8 cellular contexts compared by ENCODE assay signal in genomic region chr6:44001318-44001868, GRCh38.
DNase-seq lines count a peak whose midpoint lies in the region; ATAC-seq, FAIRE-seq and TF ChIP-seq lines count a peak whose summit lies in the region.

No MANE protein-coding gene starts in this region.

- H4K20me1 ChIP-seq in SK-N-SH (ENCODE audit: insufficient read depth), result no peaks in the 10 kb centered on the region

- H3K4me3 Mint-ChIP-seq in stimulated activated naive B cell treated with anti-CD40 and anti-IgM and Interleukin-4, amounts not matched to agents 10 μg/mL and 1 μg/mL and 100 μg/mL, for 72 hours, result peak overlapping the region; percentile 88 to 95

- no peaks in the 10 kb centered on the region for H3K9me3 ChIP-seq in SK-N-SH

- peaks cover 11 to 44% of the 10 kb centered on the region in 2 experiments; a peak in 3 of 4 replicates for H3K4me1 ChIP-seq in SK-N-SH (ENCODE audit: control insufficient read depth in 1 of 2, insufficient read depth in 2 of 2, low read depth in 1 of 2, low read length in 1 of 2)
- H3K4me1 ChIP-seq in foreskin keratinocyte, result peaks cover 20% of the 10 kb centered on the region

- H2AFZ ChIP-seq in SK-N-SH (ENCODE audit: low read depth), result no peak overlapping the region

- TF ChIP-seq POLR2A in H54 (IDR thresholded peaks at IDR 0.05; ENCODE audit: low read depth, low read length), result no peak

- no peaks in the 10 kb centered on the region for H3K79me2 ChIP-seq in SK-N-SH (ENCODE audit: insufficient read depth)

- POLR2A ChIA-PET in SK-N-SH (lab: Yijun Ruan, JAX), result interaction anchor here (1.4 to 1.5 kb wide), 2 partner anchors 11 to 60 kb away, joined by 3 to 6 read pairs; no protein-coding TSS in a partner anchor

- H3F3A ChIP-seq in SK-N-SH (replicated peaks; ENCODE audit: insufficient read depth), result no peaks in the 10 kb centered on the region

- H3K9me2 ChIP-seq in SK-N-SH, result no peaks in the 10 kb centered on the region

- H3K4me2 ChIP-seq in SK-N-SH, result no peak overlapping the region

- H3K4me3 ChIP-seq in SK-N-SH (ENCODE audit: low read depth in 2 of 2, low read length in 1 of 2), result no peak overlapping the region

- no peak for FAIRE-seq in H54 (lab: Jason Lieb, UNC)

- WGBS in SK-N-SH (ENCODE audit: low lambda C conversion rate), result 93% methylated on average over 5 of the region's 10 CpGs

- H3K9me3 Mint-ChIP-seq in stimulated activated naive B cell treated with anti-CD40 and anti-IgM and Interleukin-4, amounts not matched to agents 10 μg/mL and 1 μg/mL and 100 μg/mL, for 72 hours, result peaks cover 4% of the 10 kb centered on the region in 2 donors

- H3K9ac ChIP-seq in SK-N-SH, result no peak overlapping the region

- no peak for TF ChIP-seq EP300 in SK-N-SH (IDR thresholded peaks at IDR 0.05; ENCODE audit: borderline replicate concordance in 1 of 2, low read depth in 1 of 2, low read length in 1 of 2)

- ATAC-seq in foreskin keratinocyte, result no peak
- ATAC-seq in stimulated activated naive B cell treated with anti-CD40 and anti-IgM and Interleukin-4, amounts not matched to agents 10 μg/mL and 1 μg/mL and 100 μg/mL, for 72 hours (replicated peaks), result no peak
- no peak for ATAC-seq in HG03039 (IDR thresholded peaks at IDR 0.05; ENCODE audit: unreplicated experiment)

- DNase-seq in Daoy (ENCODE audit: low read depth) (peak; percentile 49), H54 (ENCODE audit: insufficient read length, low spot score) (peak; percentile 83), SK-N-SH (peak; percentile 67), foreskin keratinocyte (no peak), NCI-H1930 (lab: John Stamatoyannopoulos, UW) (no peak), AML-193 (lab: John Stamatoyannopoulos, UW) (no peak)
- DNase-seq in stimulated activated naive B cell treated with anti-CD40 and anti-IgM and Interleukin-4, amounts not matched to agents 10 μg/mL and 1 μg/mL and 100 μg/mL, for 72 hours, result no peak

- peaks cover 47 to 71% of the 10 kb centered on the region in 2 donors for H3K27me3 Mint-ChIP-seq in stimulated activated naive B cell treated with anti-CD40 and anti-IgM and Interleukin-4, amounts not matched to agents 10 μg/mL and 1 μg/mL and 100 μg/mL, for 72 hours

- H3K4me1 Mint-ChIP-seq in stimulated activated naive B cell treated with anti-CD40 and anti-IgM and Interleukin-4, amounts not matched to agents 10 μg/mL and 1 μg/mL and 100 μg/mL, for 72 hours, result peaks cover 26 to 53% of the 10 kb centered on the region in 2 donors

- H3K27ac ChIP-seq in SK-N-SH (ENCODE audit: low read depth in 2 of 2, low read length in 1 of 2), result no peak overlapping the region; a peak in 1 of 4 replicates
- H3K27ac ChIP-seq in foreskin keratinocyte, result peak overlapping the region; percentile 36

- no peak overlapping the region for H3K27ac Mint-ChIP-seq in stimulated activated naive B cell treated with anti-CD40 and anti-IgM and Interleukin-4, amounts not matched to agents 10 μg/mL and 1 μg/mL and 100 μg/mL, for 72 hours

- TF ChIP-seq CTCF in SK-N-SH (IDR thresholded peaks at IDR 0.05), result peak; percentile 35; the same call in 1 of the 2 replicates
- TF ChIP-seq CTCF in foreskin keratinocyte (conservative IDR thresholded peaks at IDR 0.05), result peak; percentile 60

- H3K36me3 Mint-ChIP-seq in stimulated activated naive B cell treated with anti-CD40 and anti-IgM and Interleukin-4, amounts not matched to agents 10 μg/mL and 1 μg/mL and 100 μg/mL, for 72 hours, result peaks cover 3 to 13% of the 10 kb centered on the region in 2 donors

- CTCF ChIA-PET in SK-N-SH (lab: Yijun Ruan, JAX), result interaction anchor here (0.6 to 2.4 kb wide), 11 partner anchors 10 to 337 kb away, joined by 3 to 8 read pairs (median 4); no protein-coding TSS in a partner anchor

- H3K27me3 ChIP-seq in SK-N-SH (ENCODE audit: insufficient read depth) (no peaks in the 10 kb centered on the region), foreskin keratinocyte (peaks cover 26% of the 10 kb centered on the region)

- H3K36me3 ChIP-seq in SK-N-SH (replicated peaks in 1 of 2; ENCODE audit: control insufficient read depth in 1 of 2, insufficient read depth in 2 of 2, low read length in 1 of 2), result no peaks in the 10 kb centered on the region

- peak; percentile 44 for TF ChIP-seq RAD21 in SK-N-SH (IDR thresholded peaks at IDR 0.05; ENCODE audit: low read length)

TF ChIP-seq in SK-N-SH, 30 proteins besides CTCF, POLR2A, EP300 and RAD21:
- TF ChIP-seq ELF1 (IDR thresholded peaks at IDR 0.05) (no peak), MXI1 (IDR thresholded peaks at IDR 0.05; ENCODE audit: low read depth, low read length) (no peak), JUND (IDR thresholded peaks at IDR 0.05) (no peak), TAF1 (IDR thresholded peaks at IDR 0.05; ENCODE audit: borderline replicate concordance, low read depth, low read length) (no peak), RCOR1 (IDR thresholded peaks at IDR 0.05; ENCODE audit: low read length) (no peak), FOXJ3 (CRISPR knock-in tag; IDR thresholded peaks at IDR 0.05) (no peak), MEF2A (IDR thresholded peaks at IDR 0.05; ENCODE audit: borderline replicate concordance, low read depth) (no peak), IRF3 (IDR thresholded peaks at IDR 0.05; ENCODE audit: low read depth, low read length) (no peak), SMC3 (IDR thresholded peaks at IDR 0.05; ENCODE audit: low read depth, low read length) (no peak), GATA2 (CRISPR knock-in tag; IDR thresholded peaks at IDR 0.05) (no peak), ZBTB33 (IDR thresholded peaks at IDR 0.05; ENCODE audit: borderline replicate concordance, low read depth) (no peak), RXRA (IDR thresholded peaks at IDR 0.05; ENCODE audit: borderline replicate concordance, low read depth) (no peak), NFIC (IDR thresholded peaks at IDR 0.05; ENCODE audit: borderline replicate concordance) (no peak), MAX (IDR thresholded peaks at IDR 0.05; ENCODE audit: low read depth) (no peak)
TF ChIP-seq in SK-N-SH: peak in this region for 0.

Comparison
In these comparisons a context has a peak if more than half of its experiments do, and no peak if none do; other contexts are left out.
1. DNase-seq: peak in Daoy (single experiment), H54 (single experiment) and SK-N-SH (single experiment); none in foreskin keratinocyte (0 of 2), stimulated activated naive B cell treated with anti-CD40 and anti-IgM and Interleukin-4, amounts not matched to agents 10 μg/mL and 1 μg/mL and 100 μg/mL, for 72 hours (single experiment), NCI-H1930 (0 of 2) and AML-193 (0 of 2).